Comparison of ENCODE assay signal across 19 cellular contexts in genomic region chr14:76968621-76969063, GRCh38. TPM values are rescaled to one million over a fixed set of nuclear protein-coding genes. Genes with fewer than 3 reads are reported as not detected.
DNase-seq lines count a peak whose midpoint lies in the region; ATAC-seq and TF ChIP-seq lines count a peak whose summit lies in the region.
"Had no signal": no experiment of that assay in that cellular context is flagged by ENCODE, and none has a peak within 500 bp of the region (broad histone marks: within the 10 kb centered on the region; RNA-seq: fewer than 3 reads in every experiment).

No MANE protein-coding gene starts in this region.

- H3K9ac ChIP-seq in HUES64 (ENCODE audit: low read depth, low read length): no peak overlapping the region

- H3K36me3 ChIP-seq in Caco-2 (ENCODE audit: control insufficient read depth, insufficient read depth, low read length): no peaks in the 10 kb centered on the region
- no peaks in the 10 kb centered on the region for H3K36me3 ChIP-seq in HUES64 (ENCODE audit: insufficient read depth, low read length)
- no peaks in the 10 kb centered on the region for H3K36me3 ChIP-seq in Panc1 (ENCODE audit: control insufficient read depth, insufficient read depth, low read length)
- H3K36me3 ChIP-seq: HAP-1 had no signal

- H3K27me3 ChIP-seq in Caco-2 (replicated peaks; ENCODE audit: control insufficient read depth, insufficient read depth, low read length): no peaks in the 10 kb centered on the region
- H3K27me3 ChIP-seq in HUES64 (ENCODE audit: insufficient read depth, low read length): no peaks in the 10 kb centered on the region
- no peaks in the 10 kb centered on the region for H3K27me3 ChIP-seq in Panc1 (ENCODE audit: control insufficient read depth, insufficient read depth, low read length)

- TF ChIP-seq CTCF in Caco-2 (IDR thresholded peaks at IDR 0.05; ENCODE audit: insufficient read depth in 1 of 2, low read depth in 1 of 2, low read length in 1 of 2, severe bottlenecking in 1 of 2, unreplicated experiment in 1 of 2): peak in 1 of 2 experiments; percentile 28
- TF ChIP-seq CTCF in Panc1 (IDR thresholded peaks at IDR 0.05): no peak

- no peak overlapping the region for H3K4me3 Mint-ChIP-seq in Caco-2 (ENCODE audit: unreplicated experiment)
- H3K4me3 Mint-ChIP-seq: activated CD4-positive, alpha-beta T cell treated with anti-CD3 and anti-CD28 coated beads for 36 hours; activated naive CD8-positive, alpha-beta T cell; T-helper 17 cell had no signal

- no peaks in the 10 kb centered on the region for H3K36me3 Mint-ChIP-seq in Caco-2 (ENCODE audit: insufficient read depth, unreplicated experiment)
- H3K36me3 Mint-ChIP-seq: activated naive CD8-positive, alpha-beta T cell had no signal

- intact Hi-C loops in Caco-2 (cut with micrococcal nuclease; ENCODE audit: unreplicated experiment) (loop anchor here (5.0 to 10.0 kb wide), 2 partner anchors 54 to 74 kb away; no protein-coding TSS in a partner anchor), Panc1 (cut with micrococcal nuclease; ENCODE audit: unreplicated experiment) (no loop called here)

- POLR2A ChIA-PET in Caco-2 (lab: Charles Lee): no interaction called here
- POLR2A ChIA-PET in Panc1 (lab: Charles Lee): no interaction called here

- BruUV-seq in Caco-2 (replicated peaks; lab: Mats Ljungman, UMichigan): no TSS peak
- BruUV-seq in Panc1 (replicated peaks; lab: Mats Ljungman, UMichigan): no TSS peak

- in situ Hi-C loops in Panc1 (cut with HindIII; ENCODE audit: low pct_unique_long_range_greater_than_20kb, low sequenced_read_pairs): no loop called here

- no peaks in the 10 kb centered on the region for H3K9me3 Mint-ChIP-seq in Caco-2 (ENCODE audit: unreplicated experiment)

- 21% methylated on average over 16 of the region's 16 CpGs for WGBS in HUES64

- peaks cover 25% of the 10 kb centered on the region for H3K4me1 Mint-ChIP-seq in Caco-2 (ENCODE audit: low read depth, unreplicated experiment)

- CTCF ChIA-PET in Caco-2 (lab: Charles Lee) (interaction anchor here (0.5 to 1.0 kb wide), 2 partner anchors 15 to 55 kb away, joined by 4 to 6 read pairs; no protein-coding TSS in a partner anchor), Panc1 (lab: Charles Lee) (interaction anchor here (0.6 kb wide), 1 partner anchor 19 kb away, joined by 7 read pairs; no protein-coding TSS in a partner anchor)

- H3K27ac ChIP-seq in HUES64 (ENCODE audit: low read depth, low read length) (peak overlapping the region; percentile 49; the same call in 1 of the 2 replicates), Panc1 (ENCODE audit: low read length) (peak overlapping the region; percentile 77)
- H3K27ac ChIP-seq: RWPE1 had no signal

- DNase-seq in Caco-2 (peak; percentile 63 to 65), Panc1 (ENCODE audit: low read depth, low spot score) (no peak), left lobe of liver (ENCODE audit: low spot score) (peak; percentile 54), glomerular visceral epithelial cell (ENCODE audit: extremely low spot score) (no peak), anterior cingulate cortex (lab: John Stamatoyannopoulos, UW) (no peak), epidermal melanocyte (ENCODE audit: insufficient read length, low spot score) (no peak)
- DNase-seq: activated CD4-positive, alpha-beta T cell treated with anti-CD3 and anti-CD28 coated beads for 36 hours; activated T-cell treated with anti-CD3 and anti-CD28 coated beads for 4 hours; central memory CD4-positive, alpha-beta T cell; NCI-H1105; NCI-H524 treated with DMSO at 0.1 percent for 48 hours; occipital lobe; stimulated activated CD4-positive, alpha-beta T cell treated with anti-CD3 and anti-CD28 coated beads, Interleukin-4, amount 100 ng/mL, for 4 hours; T-helper 17 cell had no signal

- no peak overlapping the region for H3K4me3 ChIP-seq in Caco-2 (ENCODE audit: low read depth, low read length)
- H3K4me3 ChIP-seq in HUES64 (ENCODE audit: low read length): no peak overlapping the region
- no peak overlapping the region for H3K4me3 ChIP-seq in Panc1 (ENCODE audit: low read depth in 2 of 2, low read length in 2 of 2)
- H3K4me3 ChIP-seq: HAP-1 had no signal

- H3K27me3 Mint-ChIP-seq in Caco-2 (ENCODE audit: insufficient read depth, unreplicated experiment): no peaks in the 10 kb centered on the region
- H3K27me3 Mint-ChIP-seq: activated CD4-positive, alpha-beta T cell treated with anti-CD3 and anti-CD28 coated beads for 36 hours; activated naive CD8-positive, alpha-beta T cell; T-helper 17 cell had no signal

- no peaks in the 10 kb centered on the region for H3K9me3 ChIP-seq in Caco-2
- H3K9me3 ChIP-seq in HUES64 (ENCODE audit: insufficient read depth, low read depth, low read length): no peaks in the 10 kb centered on the region
- H3K9me3 ChIP-seq in Panc1 (ENCODE audit: control insufficient read depth, insufficient read depth, low read depth, low read length): no peaks in the 10 kb centered on the region
- H3K9me3 ChIP-seq: HAP-1 had no signal

- peak; percentile 61 for ATAC-seq in Panc1
- peak; percentile 86 for ATAC-seq in left lobe of liver
- no peak for ATAC-seq in GM19328 (IDR thresholded peaks at IDR 0.05; ENCODE audit: unreplicated experiment)
- ATAC-seq: activated CD4-positive, alpha-beta T cell treated with anti-CD3 and anti-CD28 coated beads for 36 hours; T-helper 17 cell had no signal

- H3K27ac Mint-ChIP-seq in Caco-2 (ENCODE audit: unreplicated experiment): peak overlapping the region; percentile 46
- H3K27ac Mint-ChIP-seq: activated CD4-positive, alpha-beta T cell treated with anti-CD3 and anti-CD28 coated beads for 36 hours; activated naive CD8-positive, alpha-beta T cell; T-helper 17 cell had no signal

- H3K4me1 ChIP-seq in Caco-2 (peaks cover 19% of the 10 kb centered on the region), HUES64 (ENCODE audit: insufficient read depth, low read length) (peaks cover 13% of the 10 kb centered on the region), Panc1 (ENCODE audit: control insufficient read depth, insufficient read depth, low read length) (peaks cover 19% of the 10 kb centered on the region; the same call in 1 of the 2 replicates)
- H3K4me1 ChIP-seq: HAP-1 had no signal

RNA-seq across cellular contexts. Expression of gene IRF2BPL, which starts 59.9 kb away (rescaled TPM):
- 24.1 and 24.7 TPM in 2 replicates for total RNA-seq in Caco-2 (2022)
- 46.8 TPM for polyA plus RNA-seq in HUES64 (2013, experiment 1 of 2)
- 53.2 TPM for polyA plus RNA-seq in HUES64 (2013, experiment 2 of 2)
- total RNA-seq in Panc1 (2021; ENCODE audit: unreplicated experiment): 83.3 TPM
- polyA plus RNA-seq in Panc1 (2012; ENCODE audit: insufficient read length): 118 TPM
- 18.1 TPM for total RNA-seq in left lobe of liver

Comparison
In these comparisons a context has a peak if more than half of its experiments do, and no peak if none do; other contexts are left out.
1. DNase-seq: peak in Caco-2 (2 of 2) and left lobe of liver (single experiment); none in Panc1 (single experiment), glomerular visceral epithelial cell (single experiment), anterior cingulate cortex (0 of 58) and epidermal melanocyte (single experiment).